Comparison of ENCODE assay signal across 9 cellular contexts in the genomic region with DNA sequence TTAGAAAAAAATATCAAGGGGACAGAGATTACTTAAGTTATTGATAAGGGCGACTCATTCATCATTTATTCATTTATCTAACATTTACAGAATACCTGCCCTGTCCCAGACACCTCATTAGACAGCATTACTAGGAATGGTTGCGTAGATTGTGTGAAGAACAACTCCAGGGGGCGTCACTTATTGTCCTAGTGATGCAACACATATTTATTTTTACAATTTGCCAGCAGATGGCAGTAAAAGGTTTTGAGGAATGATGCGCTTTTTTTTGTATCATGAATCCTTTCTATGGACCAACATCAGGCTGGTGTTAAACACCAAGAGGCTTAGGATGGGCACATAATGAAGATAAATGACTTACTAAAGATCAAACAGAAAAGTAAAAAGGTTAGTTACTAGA. TPM values are rescaled to one million over a fixed set of nuclear protein-coding genes. Genes with fewer than 3 reads are reported as not detected.
DNase-seq lines count a peak whose midpoint lies in the region; TF ChIP-seq lines count a peak whose summit lies in the region.
"Had no signal": no experiment of that assay in that cellular context is flagged by ENCODE, and none has a peak within 500 bp of the region (broad histone marks: within the 10 kb centered on the region; RNA-seq: fewer than 3 reads in every experiment).

No MANE protein-coding gene starts in this region.

- H3K27me3 ChIP-seq in thyroid gland (no peaks in the 10 kb centered on the region), sigmoid colon (no peaks in the 10 kb centered on the region)

- H3K4me3 ChIP-seq in WI38 (ENCODE audit: low read depth, low read length), result no peak overlapping the region
- no peak overlapping the region for H3K4me3 ChIP-seq in thyroid gland (replicated peaks in 1 of 3)
- H3K4me3 ChIP-seq in sigmoid colon, result no peak overlapping the region
- H3K4me3 ChIP-seq: A549 had no signal

- H3K4me1 ChIP-seq in thyroid gland (no peaks in the 10 kb centered on the region), sigmoid colon (peaks cover 0 to 6% (median 0%) of the 10 kb centered on the region in 4 donors)
- H3K4me1 ChIP-seq: A549 had no signal

- TF ChIP-seq CTCF in WI38 (IDR thresholded peaks at IDR 0.05; ENCODE audit: low read depth, low read length), result 0 out of 2 replicates have a peak, but pooled peaks have one; percentile 9
- TF ChIP-seq CTCF in thyroid gland (IDR thresholded peaks at IDR 0.05), result peak in 1 of 6 experiments; percentile 16
- TF ChIP-seq CTCF in sigmoid colon (IDR thresholded peaks at IDR 0.05), result peak in 1 of 4 experiments; percentile 4

- DNase-seq in DMS153 (lab: John Stamatoyannopoulos, UW), result peak; percentile 5
- no peak for DNase-seq in DMS153 treated with DMSO at 0.1 percent for 48 hours (lab: John Stamatoyannopoulos, UW; ENCODE audit: unreplicated experiment)
- DNase-seq in NCI-H1105 (lab: John Stamatoyannopoulos, UW), result peak; percentile 3
- DNase-seq in myocyte (ENCODE audit: low read depth), result peak; percentile 40
- no peak for DNase-seq in thyroid gland
- DNase-seq in stimulated activated CD4-positive, alpha-beta T cell treated with anti-CD3 and anti-CD28 coated beads, Interleukin-4, amount 100 ng/mL, for 1 hour, result no peak
- DNase-seq in sigmoid colon, result no peak

- H3K36me3 ChIP-seq in thyroid gland, result no peaks in the 10 kb centered on the region
- no peaks in the 10 kb centered on the region for H3K36me3 ChIP-seq in sigmoid colon

- no peak for TF ChIP-seq EP300 in sigmoid colon (IDR thresholded peaks at IDR 0.05)

- intact Hi-C loops in thyroid gland (cut with DNase I), result no loop called here
- intact Hi-C loops in sigmoid colon (cut with DNase I), result loop anchor here (5.0 kb wide), 1 partner anchor 99 kb away; no protein-coding TSS in a partner anchor

- TF ChIP-seq POLR2A in thyroid gland (IDR thresholded peaks at IDR 0.05) (no peak), sigmoid colon (IDR thresholded peaks at IDR 0.05) (no peak)

- H3K9me3 ChIP-seq in thyroid gland (no peaks in the 10 kb centered on the region), sigmoid colon (no peaks in the 10 kb centered on the region)
- H3K9me3 ChIP-seq: A549 had no signal

- no peak overlapping the region for H3K27ac ChIP-seq in thyroid gland
- no peak overlapping the region for H3K27ac ChIP-seq in sigmoid colon
- H3K27ac ChIP-seq: A549 had no signal

- 48 to 58% methylated on average over 4 of the region's 4 CpGs for WGBS in thyroid gland, 2 donors
- WGBS in sigmoid colon, 2 donors, result 27 to 57% methylated on average over 4 of the region's 4 CpGs

RNA-seq across cellular contexts. Expression of a gene that starts 5.5 kb away (rescaled TPM):
- total RNA-seq in myocyte, result 0.53 and 1.8 TPM in 2 replicates
- polyA plus RNA-seq in myocyte (2012), result 0.06 TPM
- 1 to 10 TPM in 2 of 4 donors, under 1 TPM in 2; 0.46 to 2.9 (median 1.3) TPM for total RNA-seq in thyroid gland
- 10 to 100 TPM in 1 of 4 donors, 1 to 10 TPM in 3; 5.3 to 17.1 (median 8.4) TPM for total RNA-seq in sigmoid colon
- 1 to 10 TPM in 1 of 3 donors, under 1 TPM in 1, not detected in 1; under 0.01 to 1.8 TPM for polyA plus RNA-seq in sigmoid colon
- polyA plus RNA-seq: A549 had no signal

Comparison
In these comparisons a context has a peak if more than half of its experiments do, and no peak if none do; other contexts are left out.
1. DNase-seq: peak in DMS153 (single experiment), NCI-H1105 (single experiment) and myocyte (single experiment); none in DMS153 treated with DMSO at 0.1 percent for 48 hours (single experiment), thyroid gland (0 of 2), stimulated activated CD4-positive, alpha-beta T cell treated with anti-CD3 and anti-CD28 coated beads, Interleukin-4, amount 100 ng/mL, for 1 hour (single experiment) and sigmoid colon (single experiment).